In genomic region chr2:131154647-131155046, GRCh38 we compare ENCODE assay signal across 16 cellular contexts. TPM values are rescaled to one million over a fixed set of nuclear protein-coding genes. Genes with fewer than 3 reads are reported as not detected.
"Had no signal": no experiment of that assay in that cellular context is flagged by ENCODE, and none has a peak within 500 bp of the region (broad histone marks: within the 10 kb centered on the region; RNA-seq: fewer than 3 reads in every experiment).

No MANE protein-coding gene starts in this region.

- H3K27ac Mint-ChIP-seq: activated T-helper 1 cell treated with anti-CD3 and anti-CD28 coated beads, Interleukin-12 subunit alpha, Interleukin-12 subunit beta, Interleukin-2, Interleukin-4 antibody, amounts not matched to agents 30 ng/mL and 10 ng/mL and 1 ng/mL, durations not matched to agents 14 hours and 24 hours and 36 hours; endodermal cell; T-helper 2 cell treated with Interferon-gamma antibody and Interleukin-4, amounts not matched to agents 5 μg/mL and 100 μg/mL, for 36 hours had no signal

- H3K4me3 ChIP-seq: dorsolateral prefrontal cortex, ovary, sigmoid colon, upper lobe of right lung had no signal

- H3K9me3 Mint-ChIP-seq: activated T-helper 1 cell treated with anti-CD3 and anti-CD28 coated beads, Interleukin-12 subunit alpha, Interleukin-12 subunit beta, Interleukin-2, Interleukin-4 antibody, amounts not matched to agents 30 ng/mL and 10 ng/mL and 1 ng/mL, durations not matched to agents 14 hours and 24 hours and 36 hours; brain; endodermal cell; stimulated activated naive B cell treated with anti-CD40 and anti-IgM and Interleukin-4, amounts not matched to agents 10 μg/mL and 1 μg/mL and 100 μg/mL, for 72 hours; T-helper 2 cell treated with Interferon-gamma antibody and Interleukin-4, amounts not matched to agents 5 μg/mL and 100 μg/mL, for 36 hours had no signal

- H3K9me3 ChIP-seq: ovary, sigmoid colon, upper lobe of right lung had no signal

- H3K36me3 ChIP-seq: ovary had no signal

- H3K27ac ChIP-seq: dorsolateral prefrontal cortex, epithelial cell of prostate, ovary, sigmoid colon, upper lobe of right lung had no signal

- H3K4me1 ChIP-seq: sigmoid colon, upper lobe of right lung had no signal

- H3K27me3 ChIP-seq: dorsolateral prefrontal cortex, ovary, sigmoid colon, upper lobe of right lung had no signal

- DNase-seq: sigmoid colon had no signal

- H3K4me3 Mint-ChIP-seq: activated T-helper 1 cell treated with anti-CD3 and anti-CD28 coated beads, Interleukin-12 subunit alpha, Interleukin-12 subunit beta, Interleukin-2, Interleukin-4 antibody, amounts not matched to agents 30 ng/mL and 10 ng/mL and 1 ng/mL, durations not matched to agents 14 hours and 24 hours and 36 hours; brain; endodermal cell; stimulated activated naive B cell treated with anti-CD40 and anti-IgM and Interleukin-4, amounts not matched to agents 10 μg/mL and 1 μg/mL and 100 μg/mL, for 72 hours; T-helper 2 cell treated with Interferon-gamma antibody and Interleukin-4, amounts not matched to agents 5 μg/mL and 100 μg/mL, for 36 hours had no signal

- FAIRE-seq: colon, keratinocyte had no signal

- H3K27me3 Mint-ChIP-seq: brain; stimulated activated naive B cell treated with anti-CD40 and anti-IgM and Interleukin-4, amounts not matched to agents 10 μg/mL and 1 μg/mL and 100 μg/mL, for 72 hours had no signal

RNA-seq across cellular contexts. Expression of gene POTEE, which starts 54.7 kb away (rescaled TPM):
- total RNA-seq: left lobe of liver, myocyte, sigmoid colon, upper lobe of right lung had no signal
- polyA plus RNA-seq: keratinocyte, mammary epithelial cell, sigmoid colon, thymus had no signal
